8 cellular contexts compared by ENCODE assay signal in the genomic region with DNA sequence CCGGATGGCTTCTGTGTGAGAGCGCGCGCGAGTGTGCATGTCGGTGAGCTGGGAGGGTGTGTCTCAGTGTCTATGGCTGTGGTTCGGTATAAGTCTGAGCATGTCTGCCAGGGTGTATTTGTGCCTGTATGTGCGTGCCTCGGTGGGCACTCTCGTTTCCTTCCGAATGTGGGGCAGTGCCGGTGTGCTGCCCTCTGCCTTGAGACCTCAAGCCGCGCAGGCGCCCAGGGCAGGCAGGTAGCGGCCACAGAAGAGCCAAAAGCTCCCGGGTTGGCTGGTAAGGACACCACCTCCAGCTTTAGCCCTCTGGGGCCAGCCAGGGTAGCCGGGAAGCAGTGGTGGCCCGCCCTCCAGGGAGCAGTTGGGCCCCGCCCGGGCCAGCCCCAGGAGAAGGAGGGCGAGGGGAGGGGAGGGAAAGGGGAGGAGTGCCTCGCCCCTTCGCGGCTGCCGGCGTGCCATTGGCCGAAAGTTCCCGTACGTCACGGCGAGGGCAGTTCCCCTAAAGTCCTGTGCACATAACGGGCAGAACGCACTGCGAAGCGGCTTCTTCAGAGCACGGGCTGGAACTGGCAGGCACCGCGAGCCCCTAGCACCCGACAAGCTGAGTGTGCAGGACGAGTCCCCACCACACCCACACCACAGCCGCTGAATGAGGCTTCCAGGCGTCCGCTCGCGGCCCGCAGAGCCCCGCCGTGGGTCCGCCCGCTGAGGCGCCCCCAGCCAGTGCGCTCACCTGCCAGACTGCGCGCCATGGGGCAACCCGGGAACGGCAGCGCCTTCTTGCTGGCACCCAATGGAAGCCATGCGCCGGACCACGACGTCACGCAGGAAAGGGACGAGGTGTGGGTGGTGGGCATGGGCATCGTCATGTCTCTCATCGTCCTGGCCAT. TPM values are rescaled to one million over a fixed set of nuclear protein-coding genes. Genes with fewer than 3 reads are reported as not detected.
DNase-seq lines count a peak whose midpoint lies in the region; ATAC-seq and TF ChIP-seq lines count a peak whose summit lies in the region.

Gene ADRB2 (plus strand): TSS at position 530 of the 890 bp plus-strand sequence. CDS start 221 bp downstream, at position 751.

- ATAC-seq in GM21360 (IDR thresholded peaks at IDR 0.05; ENCODE audit: unreplicated experiment), result peak; percentile 98

- peaks cover 0 to 2% of the 10 kb centered on the region in 2 donors for H3K27me3 Mint-ChIP-seq in CD8-positive, alpha-beta memory T cell
- H3K27me3 Mint-ChIP-seq in nephron progenitor cell (ENCODE audit: low read depth, poor library complexity), result peaks cover 80% of the 10 kb centered on the region
- peaks cover 18% of the 10 kb centered on the region for H3K27me3 Mint-ChIP-seq in stimulated activated naive CD8-positive, alpha-beta T cell treated with anti-CD3 and anti-CD28 coated beads, Interleukin-15, Interleukin-2, amounts not matched to agents 100 ng/mL and 50 ng/mL, for 24 hours

- peak within 1 kb of the TSS; percentile 77 for H3K27ac ChIP-seq in CD8-positive, alpha-beta memory T cell (ENCODE audit: low read depth, low read length)
- H3K27ac ChIP-seq in Peyer's patch, result peak within 1 kb of the TSS; percentile 70 to 91 (median 80)

- peak; percentile 82 to 94 (median 90) for DNase-seq in CD8-positive, alpha-beta memory T cell
- peak; percentile 75 for DNase-seq in HS-5 (ENCODE audit: low read depth)
- DNase-seq in Peyer's patch, result peak; percentile 90 to 97 (median 94)
- DNase-seq in activated effector memory CD4-positive, alpha-beta T cell treated with anti-CD3 and anti-CD28 coated beads, Interleukin-2, amount 50 U/mL, for 16 hours, result peak; percentile 94
- DNase-seq in fibroblast of the conjunctiva (ENCODE audit: low read depth), result peak; percentile 73
- DNase-seq in nephron progenitor cell, result peak; percentile 91

- H3K9me3 Mint-ChIP-seq in CD8-positive, alpha-beta memory T cell, result no peaks in the 10 kb centered on the region
- no peaks in the 10 kb centered on the region for H3K9me3 Mint-ChIP-seq in nephron progenitor cell
- H3K9me3 Mint-ChIP-seq in stimulated activated naive CD8-positive, alpha-beta T cell treated with anti-CD3 and anti-CD28 coated beads, Interleukin-15, Interleukin-2, amounts not matched to agents 100 ng/mL and 50 ng/mL, for 24 hours, result no peaks in the 10 kb centered on the region

- no peaks in the 10 kb centered on the region for H3K27me3 ChIP-seq in CD8-positive, alpha-beta memory T cell (ENCODE audit: insufficient read depth, low read length, poor library complexity, severe bottlenecking)
- no peaks in the 10 kb centered on the region for H3K27me3 ChIP-seq in Peyer's patch

- peaks cover 11% of the 10 kb centered on the region for H3K4me1 ChIP-seq in CD8-positive, alpha-beta memory T cell (ENCODE audit: insufficient read depth, low read length)
- H3K4me1 ChIP-seq in Peyer's patch, result peaks cover 0 to 10% (median 6%) of the 10 kb centered on the region in 4 donors

- peak within 1 kb of the TSS; percentile 90 to 99 (median 95) for H3K4me3 Mint-ChIP-seq in CD8-positive, alpha-beta memory T cell
- peak within 1 kb of the TSS; percentile 90 for H3K4me3 Mint-ChIP-seq in nephron progenitor cell
- H3K4me3 Mint-ChIP-seq in stimulated activated naive CD8-positive, alpha-beta T cell treated with anti-CD3 and anti-CD28 coated beads, Interleukin-15, Interleukin-2, amounts not matched to agents 100 ng/mL and 50 ng/mL, for 24 hours, result peak within 1 kb of the TSS; percentile 90

- H3K4me3 ChIP-seq in CD8-positive, alpha-beta memory T cell (ENCODE audit: low read length), result peak within 1 kb of the TSS; percentile 78
- peak within 1 kb of the TSS; percentile 44 to 62 (median 56) for H3K4me3 ChIP-seq in Peyer's patch

- no peak for TF ChIP-seq CTCF in Peyer's patch (IDR thresholded peaks at IDR 0.05)
- no peak for TF ChIP-seq CTCF in nephron progenitor cell (IDR thresholded peaks at IDR 0.05)

- TF ChIP-seq POLR2A in Peyer's patch (IDR thresholded peaks at IDR 0.05), result peak; percentile 63 to 72

- CTCF ChIA-PET in CD8-positive, alpha-beta memory T cell (lab: Charles Lee), result interaction anchor here (0.8 to 3.7 kb wide), 8 partner anchors 10 to 176 kb away, joined by 3 to 29 read pairs (median 4); no protein-coding TSS in a partner anchor

- peaks cover 49 to 60% (median 60%) of the 10 kb centered on the region in 3 donors for H3K4me1 Mint-ChIP-seq in CD8-positive, alpha-beta memory T cell
- peaks cover 9% of the 10 kb centered on the region for H3K4me1 Mint-ChIP-seq in nephron progenitor cell
- H3K4me1 Mint-ChIP-seq in stimulated activated naive CD8-positive, alpha-beta T cell treated with anti-CD3 and anti-CD28 coated beads, Interleukin-15, Interleukin-2, amounts not matched to agents 100 ng/mL and 50 ng/mL, for 24 hours (ENCODE audit: low read depth), result peaks cover 55% of the 10 kb centered on the region

- peak within 1 kb of the TSS; percentile 83 to 99 (median 96) for H3K27ac Mint-ChIP-seq in CD8-positive, alpha-beta memory T cell
- H3K27ac Mint-ChIP-seq in nephron progenitor cell, result no peak within 1 kb of the TSS
- H3K27ac Mint-ChIP-seq in stimulated activated naive CD8-positive, alpha-beta T cell treated with anti-CD3 and anti-CD28 coated beads, Interleukin-15, Interleukin-2, amounts not matched to agents 100 ng/mL and 50 ng/mL, for 24 hours, result peak within 1 kb of the TSS; percentile 56

- H3K36me3 Mint-ChIP-seq in CD8-positive, alpha-beta memory T cell, result peaks cover 9 to 26% (median 13%) of the 10 kb centered on the region in 3 donors
- H3K36me3 Mint-ChIP-seq in nephron progenitor cell (ENCODE audit: low read depth), result no peaks in the 10 kb centered on the region
- no peaks in the 10 kb centered on the region for H3K36me3 Mint-ChIP-seq in stimulated activated naive CD8-positive, alpha-beta T cell treated with anti-CD3 and anti-CD28 coated beads, Interleukin-15, Interleukin-2, amounts not matched to agents 100 ng/mL and 50 ng/mL, for 24 hours (ENCODE audit: low read depth)

- POLR2A ChIA-PET in CD8-positive, alpha-beta memory T cell (lab: Charles Lee), result interaction anchor here (0.5 to 1.9 kb wide), 8 partner anchors 11 to 1930 kb away, joined by 3 to 12 read pairs (median 4); no protein-coding TSS in a partner anchor

- H3K9me3 ChIP-seq in CD8-positive, alpha-beta memory T cell (ENCODE audit: low read length), result no peaks in the 10 kb centered on the region
- no peaks in the 10 kb centered on the region for H3K9me3 ChIP-seq in Peyer's patch

- H3K36me3 ChIP-seq in CD8-positive, alpha-beta memory T cell (ENCODE audit: insufficient read depth, low read length), result no peaks in the 10 kb centered on the region
- no peaks in the 10 kb centered on the region for H3K36me3 ChIP-seq in Peyer's patch

RNA-seq across cellular contexts. Expression of gene ADRB2, which starts in this region (rescaled TPM):
- 1 to 10 TPM; 1.6 to 2.1 TPM for total RNA-seq in CD8-positive, alpha-beta memory T cell
- polyA plus RNA-seq in CD8-positive, alpha-beta memory T cell, result 25.7 TPM
- total RNA-seq in Peyer's patch, result 1 to 10 TPM in 2 of 4 donors, under 1 TPM in 2; 0.53 to 7.4 (median 1.7) TPM

Comparison
In these comparisons a context has a peak if more than half of its experiments do, and no peak if none do; other contexts are left out.
1. Peak in every context shown above with its lines: DNase-seq, ATAC-seq, H3K4me3 ChIP-seq and H3K27ac ChIP-seq.